Comparison of ENCODE assay signal across 9 cellular contexts in genomic region chr3:122682016-122682374, GRCh38. TPM values are rescaled to one million over a fixed set of nuclear protein-coding genes. Genes with fewer than 3 reads are reported as not detected.
DNase-seq lines count a peak whose midpoint lies in the region; ATAC-seq and TF ChIP-seq lines count a peak whose summit lies in the region.
"Had no signal": no experiment of that assay in that cellular context is flagged by ENCODE, and none has a peak within 500 bp of the region (broad histone marks: within the 10 kb centered on the region; RNA-seq: fewer than 3 reads in every experiment).

No MANE protein-coding gene starts in this region.

- no peak for ATAC-seq in activated T-cell treated with anti-CD3 and anti-CD28 coated beads, Interleukin-2, amount 50 U/mL, for 72 hours (replicated peaks in 1 of 2)
- ATAC-seq in activated naive CD8-positive, alpha-beta T cell treated with anti-CD3 and anti-CD28 coated beads, Interleukin-2, amount 50 U/mL, for 24 hours = no peak
- no peak for ATAC-seq in right lobe of liver
- ATAC-seq in mucosa of descending colon = no peak
- ATAC-seq in HG03045 (IDR thresholded peaks at IDR 0.05; ENCODE audit: unreplicated experiment) = no peak

- H3K27me3 Mint-ChIP-seq in activated T-cell treated with anti-CD3 and anti-CD28 coated beads, Interleukin-2, amount 50 U/mL, for 72 hours (ENCODE audit: low read depth) = no peaks in the 10 kb centered on the region
- no peaks in the 10 kb centered on the region for H3K27me3 Mint-ChIP-seq in activated naive CD8-positive, alpha-beta T cell treated with anti-CD3 and anti-CD28 coated beads, Interleukin-2, amount 50 U/mL, for 24 hours

- peaks cover 53% of the 10 kb centered on the region for H3K4me1 Mint-ChIP-seq in activated T-cell treated with anti-CD3 and anti-CD28 coated beads, Interleukin-2, amount 50 U/mL, for 72 hours (ENCODE audit: low read depth)
- peaks cover 52% of the 10 kb centered on the region for H3K4me1 Mint-ChIP-seq in activated naive CD8-positive, alpha-beta T cell treated with anti-CD3 and anti-CD28 coated beads, Interleukin-2, amount 50 U/mL, for 24 hours

- in situ Hi-C loops in G401 (cut with HindIII; ENCODE audit: low sequenced_read_pairs) = no loop called here

- H3K9me3 ChIP-seq in right lobe of liver (no peaks in the 10 kb centered on the region), thyroid gland (no peaks in the 10 kb centered on the region), mucosa of descending colon (no peaks in the 10 kb centered on the region)

- H3K4me3 Mint-ChIP-seq in activated T-cell treated with anti-CD3 and anti-CD28 coated beads, Interleukin-2, amount 50 U/mL, for 72 hours = peak overlapping the region; percentile 89 to 92
- peak overlapping the region; percentile 97 for H3K4me3 Mint-ChIP-seq in activated naive CD8-positive, alpha-beta T cell treated with anti-CD3 and anti-CD28 coated beads, Interleukin-2, amount 50 U/mL, for 24 hours

- H3K36me3 ChIP-seq in right lobe of liver (peaks cover 0 to 14% (median 3%) of the 10 kb centered on the region in 4 donors), thyroid gland (peaks cover 5 to 8% of the 10 kb centered on the region in 2 donors), mucosa of descending colon (ENCODE audit: low read depth) (no peaks in the 10 kb centered on the region)

- peaks cover 11 to 15% of the 10 kb centered on the region in 2 donors for H3K36me3 Mint-ChIP-seq in activated T-cell treated with anti-CD3 and anti-CD28 coated beads, Interleukin-2, amount 50 U/mL, for 72 hours (ENCODE audit: insufficient read depth in 2 of 2)
- peaks cover 26% of the 10 kb centered on the region for H3K36me3 Mint-ChIP-seq in activated naive CD8-positive, alpha-beta T cell treated with anti-CD3 and anti-CD28 coated beads, Interleukin-2, amount 50 U/mL, for 24 hours (ENCODE audit: low read depth)

- H3K27ac Mint-ChIP-seq in activated T-cell treated with anti-CD3 and anti-CD28 coated beads, Interleukin-2, amount 50 U/mL, for 72 hours = peak overlapping the region; percentile 96
- H3K27ac Mint-ChIP-seq in activated naive CD8-positive, alpha-beta T cell treated with anti-CD3 and anti-CD28 coated beads, Interleukin-2, amount 50 U/mL, for 24 hours = peak overlapping the region; percentile 94

- no peaks in the 10 kb centered on the region for H3K27me3 ChIP-seq in right lobe of liver
- no peaks in the 10 kb centered on the region for H3K27me3 ChIP-seq in thyroid gland

- 46% methylated on average over 2 of the region's 2 CpGs for WGBS in right lobe of liver (ENCODE audit: insufficient coverage, low coverage, low lambda C conversion rate, missing lambda C conversion rate)
- WGBS in thyroid gland, 2 donors = 61 to 72% methylated on average over 2 of the region's 2 CpGs

- peaks cover 0 to 43% (median 13%) of the 10 kb centered on the region in 4 donors for H3K4me1 ChIP-seq in right lobe of liver
- H3K4me1 ChIP-seq in thyroid gland = peaks cover 13 to 31% of the 10 kb centered on the region in 2 donors
- H3K4me1 ChIP-seq in mucosa of descending colon (ENCODE audit: low read depth) = peaks cover 21% of the 10 kb centered on the region

- TF ChIP-seq POLR2A in right lobe of liver (IDR thresholded peaks at IDR 0.05) = no peak
- no peak for TF ChIP-seq POLR2A in thyroid gland (IDR thresholded peaks at IDR 0.05)

- intact Hi-C loops in right lobe of liver (cut with DNase I) (loop anchor here (5.0 to 10.0 kb wide), 2 partner anchors 117 to 120 kb away; partner anchors contain the start of genes DTX3L (in 2 of the 2) and PARP9 (in 2 of the 2)), thyroid gland (cut with DNase I) (loop anchor here (10.0 kb wide), 1 partner anchor 267 kb away; the partner anchor contains the start of gene WDR5B), mucosa of descending colon (cut with DNase I, micrococcal nuclease) (loop anchor here (5.0 to 10.0 kb wide), 2 partner anchors 120 to 287 kb away; partner anchors contain the start of genes DTX3L (in 1 of the 2) and PARP9 (in 1 of the 2))

- H3K27ac ChIP-seq in right lobe of liver (peak overlapping the region in 2 of 3 donors; percentile 95 to 97), thyroid gland (peak overlapping the region in 2 of 3 donors; percentile 98 to 99)

- TF ChIP-seq CTCF in right lobe of liver (IDR thresholded peaks at IDR 0.05) = no peak
- TF ChIP-seq CTCF in thyroid gland (IDR thresholded peaks at IDR 0.05) = no peak
- no peak for TF ChIP-seq CTCF in mucosa of descending colon (IDR thresholded peaks at IDR 0.05)

- H3K9me3 Mint-ChIP-seq in activated T-cell treated with anti-CD3 and anti-CD28 coated beads, Interleukin-2, amount 50 U/mL, for 72 hours = no peaks in the 10 kb centered on the region
- H3K9me3 Mint-ChIP-seq in activated naive CD8-positive, alpha-beta T cell treated with anti-CD3 and anti-CD28 coated beads, Interleukin-2, amount 50 U/mL, for 24 hours = no peaks in the 10 kb centered on the region

- DNase-seq in activated T-cell treated with anti-CD3 and anti-CD28 coated beads, Interleukin-2, amount 50 U/mL, for 72 hours = no peak
- no peak for DNase-seq in activated T-cell treated with anti-CD3 and anti-CD28 coated beads, Interleukin-2, amount 50 U/mL, for 1 hour
- no peak for DNase-seq in activated naive CD8-positive, alpha-beta T cell treated with anti-CD3 and anti-CD28 coated beads, Interleukin-2, amount 50 U/mL, for 24 hours
- DNase-seq in right lobe of liver (no peak), thyroid gland (no peak), G401 (ENCODE audit: low spot score) (no peak), mucosa of descending colon (no peak)
- DNase-seq: AML-193 had no signal

- H3K4me3 ChIP-seq in right lobe of liver (peak overlapping the region; percentile 55 to 91 (median 83)), thyroid gland (replicated peaks in 1 of 3) (peak overlapping the region in 2 of 3 donors; percentile 73 to 88), mucosa of descending colon (no peak overlapping the region)

RNA-seq across cellular contexts. Expression of gene PARP14, which starts 1.4 kb away (rescaled TPM):
- 10 to 100 TPM; 56.5 to 80.1 TPM for total RNA-seq in activated T-cell treated with anti-CD3 and anti-CD28 coated beads, Interleukin-2, amount 50 U/mL, for 72 hours
- 100 to 1,000 TPM in 1 of 6 experiments, 10 to 100 TPM in 5; 35.2 to 111 (median 37.3) TPM for total RNA-seq in right lobe of liver
- total RNA-seq in thyroid gland = 100 to 1,000 TPM in 1 of 4 donors, 10 to 100 TPM in 3; 44.5 to 107 (median 69.4) TPM
- 9.7 and 21.2 TPM in 2 replicates for total RNA-seq in G401 (2014; rRNA removed; shearing (Covaris generic))
- total RNA-seq in mucosa of descending colon = 10 to 100 TPM; 34.7 to 47.9 (median 43.8) TPM
